Comparison of ENCODE assay signal across 1 cellular context in the genomic region with DNA sequence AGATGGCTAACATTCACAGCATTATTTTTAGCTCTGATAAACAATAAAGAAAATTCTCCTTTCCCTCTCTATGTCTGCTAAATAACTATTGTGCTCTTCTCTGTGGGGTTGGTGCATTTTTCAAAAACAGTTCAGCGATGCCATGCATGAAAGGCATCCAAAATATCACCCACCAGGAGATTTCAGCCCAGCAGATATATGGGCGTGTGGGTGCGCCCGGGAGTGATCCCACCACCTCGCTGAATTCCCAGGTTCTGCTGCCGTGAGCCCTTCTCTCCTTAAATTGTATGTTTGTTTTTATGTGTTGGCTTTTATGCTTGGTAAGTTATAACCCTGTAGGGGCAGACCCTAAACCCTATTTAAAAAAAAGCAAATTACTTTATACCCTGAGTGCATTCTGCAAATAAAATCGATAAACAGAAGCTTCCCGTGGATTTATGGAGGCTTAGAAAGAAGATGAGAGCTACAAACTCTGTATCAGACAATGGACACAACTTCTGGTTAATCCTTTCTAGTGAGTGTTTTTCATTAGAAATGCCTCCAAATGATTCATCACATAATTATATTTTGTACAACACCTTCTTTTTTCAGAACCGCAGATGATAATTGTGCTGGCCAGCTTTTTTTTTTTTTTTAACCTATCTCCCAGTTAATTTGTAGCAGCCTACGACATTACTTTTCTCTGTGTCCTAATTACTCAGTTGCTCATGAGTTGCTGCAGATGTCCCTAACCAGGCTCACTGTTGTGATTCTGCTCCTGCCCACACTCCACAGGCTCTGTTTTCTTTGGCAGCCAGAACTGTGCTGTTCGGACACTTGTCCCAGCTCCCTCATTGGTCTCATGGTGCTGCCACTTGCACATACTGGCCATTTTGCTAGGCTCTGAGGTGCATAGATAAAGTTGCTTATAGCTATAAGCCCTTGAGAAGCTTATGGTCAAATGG.
TF ChIP-seq lines count a peak whose summit lies in the region.

No MANE protein-coding gene starts in this region.

TF ChIP-seq in HepG2, 621 proteins besides CTCF, POLR2A, EP300 and RAD21 (continued from another document):
- TF ChIP-seq, protein P1, sequence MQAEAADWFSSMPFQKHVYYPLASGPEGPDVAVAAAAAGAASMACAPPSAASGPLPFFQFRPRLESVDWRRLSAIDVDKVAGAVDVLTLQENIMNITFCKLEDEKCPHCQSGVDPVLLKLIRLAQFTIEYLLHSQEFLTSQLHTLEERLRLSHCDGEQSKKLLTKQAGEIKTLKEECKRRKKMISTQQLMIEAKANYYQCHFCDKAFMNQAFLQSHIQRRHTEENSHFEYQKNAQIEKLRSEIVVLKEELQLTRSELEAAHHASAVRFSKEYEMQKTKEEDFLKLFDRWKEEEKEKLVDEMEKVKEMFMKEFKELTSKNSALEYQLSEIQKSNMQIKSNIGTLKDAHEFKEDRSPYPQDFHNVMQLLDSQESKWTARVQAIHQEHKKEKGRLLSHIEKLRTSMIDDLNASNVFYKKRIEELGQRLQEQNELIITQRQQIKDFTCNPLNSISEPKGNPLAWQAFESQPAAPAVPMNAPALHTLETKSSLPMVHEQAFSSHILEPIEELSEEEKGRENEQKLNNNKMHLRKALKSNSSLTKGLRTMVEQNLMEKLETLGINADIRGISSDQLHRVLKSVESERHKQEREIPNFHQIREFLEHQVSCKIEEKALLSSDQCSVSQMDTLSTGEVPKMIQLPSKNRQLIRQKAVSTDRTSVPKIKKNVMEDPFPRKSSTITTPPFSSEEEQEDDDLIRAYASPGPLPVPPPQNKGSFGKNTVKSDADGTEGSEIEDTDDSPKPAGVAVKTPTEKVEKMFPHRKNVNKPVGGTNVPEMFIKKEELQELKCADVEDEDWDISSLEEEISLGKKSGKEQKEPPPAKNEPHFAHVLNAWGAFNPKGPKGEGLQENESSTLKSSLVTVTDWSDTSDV (CRISPR knock-in tag; IDR thresholded peaks at IDR 0.05): no peak
- TF ChIP-seq HDAC1 (CRISPR knock-in tag; IDR thresholded peaks at IDR 0.05) (no peak), ZNF180 (CRISPR knock-in tag; IDR thresholded peaks at IDR 0.05; ENCODE audit: borderline replicate concordance, low read depth) (no peak), ELF3 (CRISPR knock-in tag; IDR thresholded peaks at IDR 0.05) (0 out of 2 replicates have a peak, but pooled peaks have one; percentile 16), JUN (CRISPR knock-in tag; IDR thresholded peaks at IDR 0.05) (no peak), RFXANK (CRISPR knock-in tag; IDR thresholded peaks at IDR 0.05) (no peak), HMG20A (CRISPR knock-in tag; IDR thresholded peaks at IDR 0.05; ENCODE audit: borderline replicate concordance) (no peak), ZNF879 (CRISPR knock-in tag; IDR thresholded peaks at IDR 0.05) (no peak)
- TF ChIP-seq, protein P2, sequence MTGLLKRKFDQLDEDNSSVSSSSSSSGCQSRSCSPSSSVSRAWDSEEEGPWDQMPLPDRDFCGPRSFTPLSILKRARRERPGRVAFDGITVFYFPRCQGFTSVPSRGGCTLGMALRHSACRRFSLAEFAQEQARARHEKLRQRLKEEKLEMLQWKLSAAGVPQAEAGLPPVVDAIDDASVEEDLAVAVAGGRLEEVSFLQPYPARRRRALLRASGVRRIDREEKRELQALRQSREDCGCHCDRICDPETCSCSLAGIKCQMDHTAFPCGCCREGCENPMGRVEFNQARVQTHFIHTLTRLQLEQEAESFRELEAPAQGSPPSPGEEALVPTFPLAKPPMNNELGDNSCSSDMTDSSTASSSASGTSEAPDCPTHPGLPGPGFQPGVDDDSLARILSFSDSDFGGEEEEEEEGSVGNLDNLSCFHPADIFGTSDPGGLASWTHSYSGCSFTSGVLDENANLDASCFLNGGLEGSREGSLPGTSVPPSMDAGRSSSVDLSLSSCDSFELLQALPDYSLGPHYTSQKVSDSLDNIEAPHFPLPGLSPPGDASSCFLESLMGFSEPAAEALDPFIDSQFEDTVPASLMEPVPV (CRISPR knock-in tag; IDR thresholded peaks at IDR 0.05): no peak
- TF ChIP-seq, protein P3, sequence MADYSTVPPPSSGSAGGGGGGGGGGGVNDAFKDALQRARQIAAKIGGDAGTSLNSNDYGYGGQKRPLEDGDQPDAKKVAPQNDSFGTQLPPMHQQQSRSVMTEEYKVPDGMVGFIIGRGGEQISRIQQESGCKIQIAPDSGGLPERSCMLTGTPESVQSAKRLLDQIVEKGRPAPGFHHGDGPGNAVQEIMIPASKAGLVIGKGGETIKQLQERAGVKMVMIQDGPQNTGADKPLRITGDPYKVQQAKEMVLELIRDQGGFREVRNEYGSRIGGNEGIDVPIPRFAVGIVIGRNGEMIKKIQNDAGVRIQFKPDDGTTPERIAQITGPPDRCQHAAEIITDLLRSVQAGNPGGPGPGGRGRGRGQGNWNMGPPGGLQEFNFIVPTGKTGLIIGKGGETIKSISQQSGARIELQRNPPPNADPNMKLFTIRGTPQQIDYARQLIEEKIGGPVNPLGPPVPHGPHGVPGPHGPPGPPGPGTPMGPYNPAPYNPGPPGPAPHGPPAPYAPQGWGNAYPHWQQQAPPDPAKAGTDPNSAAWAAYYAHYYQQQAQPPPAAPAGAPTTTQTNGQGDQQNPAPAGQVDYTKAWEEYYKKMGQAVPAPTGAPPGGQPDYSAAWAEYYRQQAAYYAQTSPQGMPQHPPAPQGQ (CRISPR knock-in tag; IDR thresholded peaks at IDR 0.05; ENCODE audit: borderline replicate concordance): no peak
- TF ChIP-seq, protein P4, sequence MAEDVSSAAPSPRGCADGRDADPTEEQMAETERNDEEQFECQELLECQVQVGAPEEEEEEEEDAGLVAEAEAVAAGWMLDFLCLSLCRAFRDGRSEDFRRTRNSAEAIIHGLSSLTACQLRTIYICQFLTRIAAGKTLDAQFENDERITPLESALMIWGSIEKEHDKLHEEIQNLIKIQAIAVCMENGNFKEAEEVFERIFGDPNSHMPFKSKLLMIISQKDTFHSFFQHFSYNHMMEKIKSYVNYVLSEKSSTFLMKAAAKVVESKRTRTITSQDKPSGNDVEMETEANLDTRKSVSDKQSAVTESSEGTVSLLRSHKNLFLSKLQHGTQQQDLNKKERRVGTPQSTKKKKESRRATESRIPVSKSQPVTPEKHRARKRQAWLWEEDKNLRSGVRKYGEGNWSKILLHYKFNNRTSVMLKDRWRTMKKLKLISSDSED (CRISPR knock-in tag; IDR thresholded peaks at IDR 0.05): no peak
